In the genomic region with DNA sequence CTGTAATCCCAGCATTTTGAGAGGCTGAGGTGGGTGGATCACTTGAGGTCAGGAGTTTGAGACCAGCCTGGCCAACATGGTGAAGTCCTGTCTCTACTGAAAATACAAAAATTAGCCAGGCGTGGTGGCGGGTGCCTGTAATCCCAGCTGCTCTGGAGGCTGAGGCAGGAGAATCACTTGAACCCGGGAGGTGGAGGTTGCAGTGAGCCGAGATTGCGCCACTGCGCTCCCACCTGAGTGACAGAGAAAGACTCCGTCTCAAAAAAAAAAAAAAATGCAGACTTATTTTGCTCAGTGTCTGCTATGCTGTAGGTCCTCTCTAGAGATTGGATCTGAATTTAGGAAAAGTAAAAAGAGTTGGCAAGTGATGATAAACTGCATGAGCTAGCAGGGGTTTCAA, we compare ENCODE assay signal across 7 cellular contexts. TPM values are rescaled to one million over a fixed set of nuclear protein-coding genes. Genes with fewer than 3 reads are reported as not detected.
DNase-seq lines count a peak whose midpoint lies in the region; ATAC-seq and TF ChIP-seq lines count a peak whose summit lies in the region.
"Not testable (repeated sequence)": the region's sequence is repeated elsewhere in the genome, so short reads cannot be mapped to it uniquely, and the experiment has no call there.
"Had no signal": no experiment of that assay in that cellular context is flagged by ENCODE, and none has a peak within 500 bp of the region (broad histone marks: within the 10 kb centered on the region; RNA-seq: fewer than 3 reads in every experiment).

No MANE protein-coding gene starts in this region.

- H3K9me3 Mint-ChIP-seq in CD4-positive, alpha-beta memory T cell; activated B cell treated with CpG ODN at 0.5 μM for 24 hours; activated naive CD8-positive, alpha-beta T cell treated with anti-CD3 and anti-CD28 coated beads, Interleukin-2, amount 50 U/mL, for 24 hours: not testable (repeated sequence)

- not testable (repeated sequence) for DNase-seq in CD4-positive, alpha-beta memory T cell; activated B cell treated with CpG ODN at 0.5 μM for 24 hours; activated naive CD8-positive, alpha-beta T cell treated with anti-CD3 and anti-CD28 coated beads, Interleukin-2, amount 50 U/mL, for 24 hours; fibroblast of pulmonary artery (ENCODE audit: low read depth); stomach

- peaks cover 14% of the 10 kb centered on the region for H3K36me3 ChIP-seq in CD4-positive, alpha-beta memory T cell (ENCODE audit: insufficient read depth, low read length)
- H3K36me3 ChIP-seq in mucosa of rectum (ENCODE audit: control insufficient read depth in 2 of 2, insufficient read depth in 2 of 2, low read length in 2 of 2): peaks cover 9 to 16% of the 10 kb centered on the region in 2 donors
- H3K36me3 ChIP-seq in stomach: peaks cover 15 to 38% (median 30%) of the 10 kb centered on the region in 4 donors

- H3K4me1 Mint-ChIP-seq in CD4-positive, alpha-beta memory T cell: peaks cover 27 to 65% (median 43%) of the 10 kb centered on the region in 4 donors
- peaks cover 19% of the 10 kb centered on the region for H3K4me1 Mint-ChIP-seq in activated B cell treated with CpG ODN at 0.5 μM for 24 hours
- H3K4me1 Mint-ChIP-seq in activated naive CD8-positive, alpha-beta T cell treated with anti-CD3 and anti-CD28 coated beads, Interleukin-2, amount 50 U/mL, for 24 hours: peaks cover 58% of the 10 kb centered on the region

- TF ChIP-seq EP300 in stomach (IDR thresholded peaks at IDR 0.05): not testable (repeated sequence)

- not testable (repeated sequence) for TF ChIP-seq POLR2A in stomach (IDR thresholded peaks at IDR 0.05)

- not testable (repeated sequence) for ATAC-seq in activated B cell treated with CpG ODN at 0.5 μM for 24 hours (ENCODE audit: low read depth); activated naive CD8-positive, alpha-beta T cell treated with anti-CD3 and anti-CD28 coated beads, Interleukin-2, amount 50 U/mL, for 24 hours

- POLR2A ChIA-PET in CD4-positive, alpha-beta memory T cell (lab: Charles Lee; ENCODE audit: partially characterized antibody): interaction anchor here (0.7 to 4.9 kb wide), 14 partner anchors 10 to 1978 kb away, joined by 3 to 58 read pairs (median 8); a partner anchor contains a TSS
- POLR2A ChIA-PET in activated B cell treated with CpG ODN at 0.5 μM for 24 hours (lab: Charles Lee): interaction anchor here (0.7 to 1.3 kb wide), 2 partner anchors 13 to 19 kb away, joined by 4 to 7 read pairs; a partner anchor contains a TSS

- H3K4me3 ChIP-seq in CD4-positive, alpha-beta memory T cell (ENCODE audit: low read length in 2 of 2): peak overlapping the region; percentile 24 to 67
- peak overlapping the region; percentile 40 for H3K4me3 ChIP-seq in fibroblast of pulmonary artery (replicated peaks; ENCODE audit: low read depth, low read length)
- peak overlapping the region in 1 of 2 donors; percentile 68 for H3K4me3 ChIP-seq in mucosa of rectum (ENCODE audit: low read length in 2 of 2)
- H3K4me3 ChIP-seq in stomach: not testable (repeated sequence)

- H3K9me3 ChIP-seq in CD4-positive, alpha-beta memory T cell (ENCODE audit: control insufficient read depth in 1 of 2, low read length in 2 of 2); mucosa of rectum (ENCODE audit: control insufficient read depth in 2 of 2, low read length in 2 of 2); stomach: not testable (repeated sequence)

- WGBS in stomach, 5 donors: 90 to 97% (median 96%) methylated on average over 7 of the region's 7 CpGs

- CTCF ChIA-PET in CD4-positive, alpha-beta memory T cell (lab: Charles Lee; ENCODE audit: partially characterized antibody): interaction anchor here (1.2 to 3.2 kb wide), 6 partner anchors 10 to 22 kb away, joined by 3 to 29 read pairs (median 9); no protein-coding TSS in a partner anchor
- CTCF ChIA-PET in activated B cell treated with CpG ODN at 0.5 μM for 24 hours (lab: Charles Lee): not testable (repeated sequence)

- peaks cover 21 to 39% of the 10 kb centered on the region in 2 donors for H3K36me3 Mint-ChIP-seq in CD4-positive, alpha-beta memory T cell
- H3K36me3 Mint-ChIP-seq in activated B cell treated with CpG ODN at 0.5 μM for 24 hours (ENCODE audit: low read depth): peaks cover 31% of the 10 kb centered on the region
- H3K36me3 Mint-ChIP-seq in activated naive CD8-positive, alpha-beta T cell treated with anti-CD3 and anti-CD28 coated beads, Interleukin-2, amount 50 U/mL, for 24 hours (ENCODE audit: low read depth): peaks cover 40% of the 10 kb centered on the region

- H3K27me3 Mint-ChIP-seq in CD4-positive, alpha-beta memory T cell; activated B cell treated with CpG ODN at 0.5 μM for 24 hours; activated naive CD8-positive, alpha-beta T cell treated with anti-CD3 and anti-CD28 coated beads, Interleukin-2, amount 50 U/mL, for 24 hours: not testable (repeated sequence)

- not testable (repeated sequence) for TF ChIP-seq CTCF in activated B cell treated with CpG ODN at 0.5 μM for 24 hours (IDR thresholded peaks at IDR 0.05); fibroblast of pulmonary artery (IDR thresholded peaks at IDR 0.05; ENCODE audit: low read length, missing control alignments); stomach (IDR thresholded peaks at IDR 0.05)

- H3K4me1 ChIP-seq in CD4-positive, alpha-beta memory T cell (ENCODE audit: insufficient read depth, low read length): peaks cover 52% of the 10 kb centered on the region
- H3K4me1 ChIP-seq in mucosa of rectum (ENCODE audit: control insufficient read depth in 2 of 2, insufficient read depth in 2 of 2, low read length in 2 of 2): not testable (repeated sequence)
- H3K4me1 ChIP-seq in stomach: peaks cover 0 to 21% (median 5%) of the 10 kb centered on the region in 4 donors

- H3K27me3 ChIP-seq in CD4-positive, alpha-beta memory T cell (ENCODE audit: insufficient read depth, low read length); mucosa of rectum (ENCODE audit: control insufficient read depth in 2 of 2, insufficient read depth in 2 of 2, low read length in 2 of 2); stomach: not testable (repeated sequence)

- intact Hi-C loops in CD4-positive, alpha-beta memory T cell (cut with micrococcal nuclease): loop anchor here (10.0 kb wide), 1 partner anchor 984 kb away; a partner anchor contains a TSS
- intact Hi-C loops in activated B cell treated with CpG ODN at 0.5 μM for 24 hours (cut with micrococcal nuclease); stomach (cut with DNase I; ENCODE audit: low total_unique reads): not testable (repeated sequence)

- H3K4me3 Mint-ChIP-seq in CD4-positive, alpha-beta memory T cell: peak overlapping the region; percentile 90 to 98 (median 94)
- peak overlapping the region; percentile 68 for H3K4me3 Mint-ChIP-seq in activated B cell treated with CpG ODN at 0.5 μM for 24 hours
- H3K4me3 Mint-ChIP-seq in activated naive CD8-positive, alpha-beta T cell treated with anti-CD3 and anti-CD28 coated beads, Interleukin-2, amount 50 U/mL, for 24 hours: peak overlapping the region; percentile 79

- peak overlapping the region; percentile 94 to 99 (median 98) for H3K27ac Mint-ChIP-seq in CD4-positive, alpha-beta memory T cell
- H3K27ac Mint-ChIP-seq in activated B cell treated with CpG ODN at 0.5 μM for 24 hours: peak overlapping the region; percentile 42
- peak overlapping the region; percentile 91 for H3K27ac Mint-ChIP-seq in activated naive CD8-positive, alpha-beta T cell treated with anti-CD3 and anti-CD28 coated beads, Interleukin-2, amount 50 U/mL, for 24 hours

- H3K9ac ChIP-seq in mucosa of rectum (ENCODE audit: low read depth in 1 of 2, low read length in 2 of 2): not testable (repeated sequence)

- H3K27ac ChIP-seq in CD4-positive, alpha-beta memory T cell (ENCODE audit: low read depth, low read length): peak overlapping the region; percentile 80
- H3K27ac ChIP-seq in mucosa of rectum (ENCODE audit: low read depth in 2 of 2, low read length in 2 of 2): peak overlapping the region; percentile 20 to 72
- peak overlapping the region in 4 of 5 donors; percentile 66 to 76 (median 74) for H3K27ac ChIP-seq in stomach

RNA-seq across cellular contexts. Expression of a gene that starts 0.8 kb away (rescaled TPM):
- 10 to 100 TPM; 10.8 to 10.9 TPM for total RNA-seq in CD4-positive, alpha-beta memory T cell
- 1 to 10 TPM; 3.3 to 4.9 TPM for polyA plus RNA-seq in CD4-positive, alpha-beta memory T cell
- total RNA-seq in activated B cell treated with CpG ODN at 0.5 μM for 24 hours: 0.29 and 0.51 TPM in 2 replicates
- total RNA-seq in stomach: 1 to 10 TPM in 3 of 5 donors, under 1 TPM in 1, not detected in 1; 0.45 to 8.2 (median 4.2) TPM
- polyA plus RNA-seq in stomach: 1 to 10 TPM in 1 of 3 donors, under 1 TPM in 2; 0.23 to 1.6 (median 0.76) TPM
- polyA plus RNA-seq: SK-N-SH had no signal

RNA-seq across cellular contexts. Expression of a gene that starts 18.8 kb away (rescaled TPM):
- total RNA-seq in CD4-positive, alpha-beta memory T cell: 10 to 100 TPM; 50.1 to 55.3 TPM
- polyA plus RNA-seq in CD4-positive, alpha-beta memory T cell: 10 to 100 TPM; 40.9 to 48.0 TPM
- total RNA-seq in activated B cell treated with CpG ODN at 0.5 μM for 24 hours: 31.4 and 36.2 TPM in 2 replicates
- 10 to 100 TPM in 4 of 5 donors, 1 to 10 TPM in 1; 9.3 to 86.2 (median 23.9) TPM for total RNA-seq in stomach
- 10 to 100 TPM in 1 of 3 donors, 1 to 10 TPM in 2; 7.1 to 12.8 (median 8.7) TPM for polyA plus RNA-seq in stomach

RNA-seq across cellular contexts. Expression of a gene that starts 19.3 kb away (rescaled TPM):
- 1 to 10 TPM; 1.3 to 1.7 TPM for total RNA-seq in CD4-positive, alpha-beta memory T cell
- polyA plus RNA-seq in CD4-positive, alpha-beta memory T cell: 1 to 10 TPM in 1 of 2 donors, under 1 TPM in 1; 0.81 to 2.8 TPM
- total RNA-seq in activated B cell treated with CpG ODN at 0.5 μM for 24 hours (3.8 and 4.7 TPM in 2 replicates), stomach (10 to 100 TPM in 2 of 5 donors, 1 to 10 TPM in 2, under 1 TPM in 1; 0.45 to 27.7 (median 7.0) TPM)
- polyA plus RNA-seq in stomach: 1 to 10 TPM; 5.1 to 8.3 (median 6.7) TPM

RNA-seq across cellular contexts. Expression of a gene that starts 52.5 kb away (rescaled TPM):
- 10 to 100 TPM; 28.7 to 32.0 TPM for total RNA-seq in CD4-positive, alpha-beta memory T cell
- 10 to 100 TPM; 38.7 to 38.8 TPM for polyA plus RNA-seq in CD4-positive, alpha-beta memory T cell
- total RNA-seq in activated B cell treated with CpG ODN at 0.5 μM for 24 hours (5.2 and 5.3 TPM in 2 replicates), stomach (10 to 100 TPM; 11.3 to 33.8 (median 26.1) TPM)
- 10 to 100 TPM; 32.5 to 42.6 (median 32.5) TPM for polyA plus RNA-seq in stomach

RNA-seq across cellular contexts. Expression of a gene that starts 57.1 kb away (rescaled TPM):
- total RNA-seq in CD4-positive, alpha-beta memory T cell: 10 to 100 TPM; 66.0 to 67.0 TPM
- polyA plus RNA-seq in CD4-positive, alpha-beta memory T cell: 100 to 1,000 TPM; 123 to 129 TPM
- total RNA-seq in activated B cell treated with CpG ODN at 0.5 μM for 24 hours (81.0 and 81.1 TPM in 2 replicates), stomach (10 to 100 TPM in 3 of 5 donors, 1 to 10 TPM in 2; 5.5 to 62.5 (median 32.9) TPM)
- 10 to 100 TPM; 58.5 to 87.5 (median 62.9) TPM for polyA plus RNA-seq in stomach

Comparison
In these comparisons a context has a peak if more than half of its experiments do, and no peak if none do; other contexts are left out.
1. H3K27ac Mint-ChIP-seq: peak in every context shown above with its lines; median percentile 98 in CD4-positive, alpha-beta memory T cell; 91 in activated naive CD8-positive, alpha-beta T cell treated with anti-CD3 and anti-CD28 coated beads, Interleukin-2, amount 50 U/mL, for 24 hours; 42 in activated B cell treated with CpG ODN at 0.5 μM for 24 hours.